8 cellular contexts compared by ENCODE assay signal in genomic region chr21:44107037-44107501, GRCh38. TPM values are rescaled to one million over a fixed set of nuclear protein-coding genes. Genes with fewer than 3 reads are reported as not detected.
DNase-seq lines count a peak whose midpoint lies in the region; ATAC-seq and TF ChIP-seq lines count a peak whose summit lies in the region.
"Not testable (repeated sequence)": the region's sequence is repeated elsewhere in the genome, so short reads cannot be mapped to it uniquely, and the experiment has no call there.

Gene PWP2, plus strand, starts transcription at chr21:44107399. Its CDS starts 18 bp downstream, at chr21:44107417.

- not testable (repeated sequence) for H3K9me3 ChIP-seq in BLaER1 treated with 17β-estradiol and CSF1 and Interleukin-3, amounts not matched to agents 10 nM and 100 nM (replicated peaks in 1 of 11); ectodermal cell (ENCODE audit: control insufficient read depth, low read length); lower lobe of right lung

- WGBS in ectodermal cell, 2 experiments: 0% methylated on average over 14 of the region's 66 CpGs; no CpG with 5 or more reads in 1 of the 2 experiments

- intact Hi-C loops in lower lobe of right lung (cut with DNase I): not testable (repeated sequence)

- H3K27ac ChIP-seq in BLaER1 treated with 17β-estradiol and CSF1 and Interleukin-3, amounts not matched to agents 10 nM and 100 nM; ectodermal cell (ENCODE audit: insufficient read depth, low read depth, low read length, poor library complexity, severe bottlenecking); lower lobe of right lung: not testable (repeated sequence)

- peak within 1 kb of the TSS in 9 of 10 experiments; percentile 37 to 61 (median 51); a peak in 13 of 20 replicates for H3K4me3 ChIP-seq in BLaER1 treated with 17β-estradiol and CSF1 and Interleukin-3, amounts not matched to agents 10 nM and 100 nM
- H3K4me3 ChIP-seq in ectodermal cell (ENCODE audit: insufficient read depth, low read depth, low read length) (peak within 1 kb of the TSS; percentile 26), lower lobe of right lung (peak within 1 kb of the TSS; percentile 45)

- H3K9ac ChIP-seq in BLaER1 treated with 17β-estradiol and CSF1 and Interleukin-3, amounts not matched to agents 10 nM and 100 nM: peak within 1 kb of the TSS in 1 of 11 experiments; percentile 58; a peak in 2 of 22 replicates

- H4K20me1 ChIP-seq in BLaER1 treated with 17β-estradiol and CSF1 and Interleukin-3, amounts not matched to agents 10 nM and 100 nM: not testable (repeated sequence)

- not testable (repeated sequence) for H3K4me2 ChIP-seq in BLaER1 treated with 17β-estradiol and CSF1 and Interleukin-3, amounts not matched to agents 10 nM and 100 nM

- ATAC-seq in GM19438 (IDR thresholded peaks at IDR 0.05; ENCODE audit: low read depth, unreplicated experiment): peak; percentile 76
- ATAC-seq in HG02938 (IDR thresholded peaks at IDR 0.05; ENCODE audit: unreplicated experiment): peak; percentile 66
- ATAC-seq in lower lobe of right lung: peak; percentile 99

- H3K4me1 ChIP-seq in BLaER1 treated with 17β-estradiol and CSF1 and Interleukin-3, amounts not matched to agents 10 nM and 100 nM; ectodermal cell (ENCODE audit: control insufficient read depth, insufficient read depth, low read length); lower lobe of right lung: not testable (repeated sequence)

- DNase-seq in NCI-H748 treated with DMSO at 0.1 percent for 48 hours (lab: John Stamatoyannopoulos, UW) (peak; percentile 0), lower lobe of right lung (peak; percentile 58)
- peak; percentile 75 for DNase-seq in activated T-cell treated with anti-CD3 and anti-CD28 coated beads, Interleukin-2, amount 50 U/mL, for 1 hour
- DNase-seq in stimulated activated CD8-positive, alpha-beta memory T cell treated with anti-CD3 and anti-CD28 coated beads, Interleukin-12 subunit alpha, Interleukin-12 subunit beta, amount 100 ng/mL, for 4 hours (ENCODE audit: low read depth): peak; percentile 48

- H3K27me3 ChIP-seq in BLaER1 treated with 17β-estradiol and CSF1 and Interleukin-3, amounts not matched to agents 10 nM and 100 nM; ectodermal cell (ENCODE audit: control insufficient read depth, insufficient read depth, low read length, poor library complexity, severe bottlenecking); lower lobe of right lung (ENCODE audit: low read depth): not testable (repeated sequence)

- H3K36me3 ChIP-seq in BLaER1 treated with 17β-estradiol and CSF1 and Interleukin-3, amounts not matched to agents 10 nM and 100 nM; ectodermal cell (ENCODE audit: control insufficient read depth, insufficient read depth, low read length); lower lobe of right lung: not testable (repeated sequence)

- TF ChIP-seq CTCF in lower lobe of right lung (IDR thresholded peaks at IDR 0.05): not testable (repeated sequence)

RNA-seq across cellular contexts. Expression of gene PWP2, which starts in this region (rescaled TPM):
- polyA plus RNA-seq in ectodermal cell (2013, experiment 1 of 4): 8.2 TPM
- 8.8 TPM for polyA plus RNA-seq in ectodermal cell (2013, experiment 2 of 4)
- 3.1 TPM for polyA plus RNA-seq in ectodermal cell (2013, experiment 3 of 4)
- 2.4 TPM for polyA plus RNA-seq in ectodermal cell (2013, experiment 4 of 4)
- 10.9 TPM for total RNA-seq in lower lobe of right lung

Comparison
In these comparisons a context has a peak if more than half of its experiments do, and no peak if none do; other contexts are left out.
1. DNase-seq: peak in every context shown above with its lines; median percentile 75 in activated T-cell treated with anti-CD3 and anti-CD28 coated beads, Interleukin-2, amount 50 U/mL, for 1 hour; 58 in lower lobe of right lung; 48 in stimulated activated CD8-positive, alpha-beta memory T cell treated with anti-CD3 and anti-CD28 coated beads, Interleukin-12 subunit alpha, Interleukin-12 subunit beta, amount 100 ng/mL, for 4 hours; 0 in NCI-H748 treated with DMSO at 0.1 percent for 48 hours.